8 cellular contexts compared by ENCODE assay signal in genomic region chr5:116032094-116032517, GRCh38. TPM values are rescaled to one million over a fixed set of nuclear protein-coding genes. Genes with fewer than 3 reads are reported as not detected.
DNase-seq lines count a peak whose midpoint lies in the region; ATAC-seq, FAIRE-seq and TF ChIP-seq lines count a peak whose summit lies in the region.

ARL14EPL (plus strand) TSS chr5:116032472; CDS start chr5:116051466, 18,994 bp downstream.

- H3K9me3 Mint-ChIP-seq in activated B cell treated with CpG ODN at 0.5 μM for 24 hours: no peaks in the 10 kb centered on the region
- H3K9me3 Mint-ChIP-seq in activated T-helper 17 cell treated with anti-CD3 and anti-CD28 coated beads, Interleukin-2, amount 50 U/mL, for 72 hours: no peaks in the 10 kb centered on the region
- no peaks in the 10 kb centered on the region for H3K9me3 Mint-ChIP-seq in activated CD4-positive, alpha-beta T cell treated with anti-CD3 and anti-CD28 coated beads, Interleukin-2, amount 10 ng/mL, durations not matched to agents 7 days and 5 days

- peaks cover 41% of the 10 kb centered on the region for H3K4me1 Mint-ChIP-seq in activated B cell treated with CpG ODN at 0.5 μM for 24 hours
- no peaks in the 10 kb centered on the region for H3K4me1 Mint-ChIP-seq in activated T-helper 17 cell treated with anti-CD3 and anti-CD28 coated beads, Interleukin-2, amount 50 U/mL, for 72 hours
- peaks cover 2% of the 10 kb centered on the region for H3K4me1 Mint-ChIP-seq in activated CD4-positive, alpha-beta T cell treated with anti-CD3 and anti-CD28 coated beads, Interleukin-2, amount 10 ng/mL, durations not matched to agents 7 days and 5 days

- peak within 1 kb of the TSS; percentile 57 for H3K27ac Mint-ChIP-seq in activated B cell treated with CpG ODN at 0.5 μM for 24 hours
- H3K27ac Mint-ChIP-seq in activated T-helper 17 cell treated with anti-CD3 and anti-CD28 coated beads, Interleukin-2, amount 50 U/mL, for 72 hours: no peak within 1 kb of the TSS
- no peak within 1 kb of the TSS for H3K27ac Mint-ChIP-seq in activated CD4-positive, alpha-beta T cell treated with anti-CD3 and anti-CD28 coated beads, Interleukin-2, amount 10 ng/mL, durations not matched to agents 7 days and 5 days

- H3K27me3 Mint-ChIP-seq in activated B cell treated with CpG ODN at 0.5 μM for 24 hours: no peaks in the 10 kb centered on the region
- peaks cover 34% of the 10 kb centered on the region for H3K27me3 Mint-ChIP-seq in activated T-helper 17 cell treated with anti-CD3 and anti-CD28 coated beads, Interleukin-2, amount 50 U/mL, for 72 hours
- H3K27me3 Mint-ChIP-seq in activated CD4-positive, alpha-beta T cell treated with anti-CD3 and anti-CD28 coated beads, Interleukin-2, amount 10 ng/mL, durations not matched to agents 7 days and 5 days: peaks cover 12% of the 10 kb centered on the region

- peak within 1 kb of the TSS; percentile 29 for H3K4me3 Mint-ChIP-seq in activated B cell treated with CpG ODN at 0.5 μM for 24 hours
- no peak within 1 kb of the TSS for H3K4me3 Mint-ChIP-seq in activated T-helper 17 cell treated with anti-CD3 and anti-CD28 coated beads, Interleukin-2, amount 50 U/mL, for 72 hours
- no peak within 1 kb of the TSS for H3K4me3 Mint-ChIP-seq in activated CD4-positive, alpha-beta T cell treated with anti-CD3 and anti-CD28 coated beads, Interleukin-2, amount 10 ng/mL, durations not matched to agents 7 days and 5 days

- FAIRE-seq in frontal cortex (lab: Jason Lieb, UNC): no peak

- ATAC-seq in GM21529 (IDR thresholded peaks at IDR 0.05; ENCODE audit: unreplicated experiment): peak; percentile 83
- ATAC-seq in activated B cell treated with CpG ODN at 0.5 μM for 24 hours (ENCODE audit: low read depth): peak; percentile 82
- ATAC-seq in activated T-helper 17 cell treated with anti-CD3 and anti-CD28 coated beads, Interleukin-2, amount 50 U/mL, for 72 hours (replicated peaks): no peak

- POLR2A ChIA-PET in activated B cell treated with CpG ODN at 0.5 μM for 24 hours (lab: Charles Lee): no interaction called here
- POLR2A ChIA-PET in activated CD4-positive, alpha-beta T cell treated with anti-CD3 and anti-CD28 coated beads, Interleukin-2, amount 10 ng/mL, durations not matched to agents 7 days and 5 days (lab: Charles Lee): no interaction called here

- intact Hi-C loops in activated B cell treated with CpG ODN at 0.5 μM for 24 hours (cut with micrococcal nuclease): no loop called here

- DNase-seq in GDM1 (lab: John Stamatoyannopoulos, UW) (peak; percentile 2), HT1080 (ENCODE audit: low read depth) (peak; percentile 88), activated B cell treated with CpG ODN at 0.5 μM for 24 hours (no peak), iris pigment epithelial cell (ENCODE audit: low read depth) (peak; percentile 96), frontal cortex (ENCODE audit: low spot score in 2 of 2) (no peak)
- DNase-seq in activated CD4-positive, alpha-beta T cell treated with anti-CD3 and anti-CD28 coated beads, Interleukin-2, amount 10 ng/mL, durations not matched to agents 7 days and 5 days: no peak

- no peak for TF ChIP-seq CTCF in activated B cell treated with CpG ODN at 0.5 μM for 24 hours (IDR thresholded peaks at IDR 0.05)

- H3K36me3 Mint-ChIP-seq in activated B cell treated with CpG ODN at 0.5 μM for 24 hours (ENCODE audit: low read depth): no peaks in the 10 kb centered on the region
- H3K36me3 Mint-ChIP-seq in activated T-helper 17 cell treated with anti-CD3 and anti-CD28 coated beads, Interleukin-2, amount 50 U/mL, for 72 hours (ENCODE audit: low read depth): no peaks in the 10 kb centered on the region
- H3K36me3 Mint-ChIP-seq in activated CD4-positive, alpha-beta T cell treated with anti-CD3 and anti-CD28 coated beads, Interleukin-2, amount 10 ng/mL, durations not matched to agents 7 days and 5 days (ENCODE audit: low read depth): no peaks in the 10 kb centered on the region

- CTCF ChIA-PET in activated B cell treated with CpG ODN at 0.5 μM for 24 hours (lab: Charles Lee): interaction anchor here (1.6 kb wide), 1 partner anchor 397 kb away, joined by 6 read pairs; no protein-coding TSS in a partner anchor
- CTCF ChIA-PET in activated CD4-positive, alpha-beta T cell treated with anti-CD3 and anti-CD28 coated beads, Interleukin-2, amount 10 ng/mL, durations not matched to agents 7 days and 5 days (lab: Charles Lee): no interaction called here

RNA-seq across cellular contexts. Expression of gene ARL14EPL, which starts in this region (rescaled TPM):
- total RNA-seq in HT1080 (2014; rRNA removed; shearing (Covaris generic)): 0.17 TPM in 1 of 2 replicates, not detected in the other
- polyA plus RNA-seq in HT1080 (2015; cell fraction: cytosol; rRNA removed): 0.14 and 0.34 TPM in 2 replicates
- polyA plus RNA-seq in HT1080 (2015; cell fraction: nucleus; rRNA removed): 0.43 and 1.3 TPM in 2 replicates
- total RNA-seq in activated B cell treated with CpG ODN at 0.5 μM for 24 hours (not detected in 2 replicates), frontal cortex (not detected)
- not detected for total RNA-seq in activated T-helper 17 cell treated with anti-CD3 and anti-CD28 coated beads, Interleukin-2, amount 50 U/mL, for 72 hours
- total RNA-seq in activated CD4-positive, alpha-beta T cell treated with anti-CD3 and anti-CD28 coated beads, Interleukin-2, amount 10 ng/mL, durations not matched to agents 7 days and 5 days: not detected

Comparison
In these comparisons a context has a peak if more than half of its experiments do, and no peak if none do; other contexts are left out.
1. Peak in ATAC-seq in activated B cell treated with CpG ODN at 0.5 μM for 24 hours; RNA of the gene not detected or under 1 TPM.
2. DNase-seq: peak in GDM1 (single experiment), HT1080 (single experiment) and iris pigment epithelial cell (single experiment); none in activated B cell treated with CpG ODN at 0.5 μM for 24 hours (single experiment), activated CD4-positive, alpha-beta T cell treated with anti-CD3 and anti-CD28 coated beads, Interleukin-2, amount 10 ng/mL, durations not matched to agents 7 days and 5 days (single experiment) and frontal cortex (0 of 2).